Comparison of ENCODE assay signal across 8 cellular contexts in the genomic region with DNA sequence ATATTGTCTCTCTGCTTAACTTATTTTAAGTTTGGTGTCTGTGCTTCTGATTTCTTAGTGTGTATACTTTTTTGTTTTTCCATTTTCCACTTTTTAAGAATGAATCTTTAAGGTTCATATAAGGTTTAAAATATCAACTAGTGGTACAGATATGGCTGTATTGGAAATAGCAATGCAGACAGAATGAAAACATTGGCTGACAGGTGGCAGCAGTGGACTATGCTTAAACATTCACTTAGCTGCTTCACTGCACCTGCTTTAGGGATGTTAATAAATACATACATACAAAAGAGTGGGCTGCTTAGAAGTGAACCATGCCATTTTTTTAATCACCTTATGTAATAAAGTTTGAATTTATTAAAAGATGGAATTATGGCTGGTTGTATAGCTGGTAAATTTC. TPM values are rescaled to one million over a fixed set of nuclear protein-coding genes. Genes with fewer than 3 reads are reported as not detected.
DNase-seq lines count a peak whose midpoint lies in the region; ATAC-seq lines count a peak whose summit lies in the region.

No MANE protein-coding gene starts in this region.

- peaks cover 13% of the 10 kb centered on the region for H3K4me1 ChIP-seq in endocrine pancreas (ENCODE audit: control insufficient read depth, insufficient read depth, low read length)
- no peaks in the 10 kb centered on the region for H3K4me1 ChIP-seq in mesendoderm (ENCODE audit: control insufficient read depth, low read depth, low read length)

- H4K8ac ChIP-seq in mesendoderm (ENCODE audit: low read depth, low read length): no peak overlapping the region

- no peak overlapping the region for H2BK120ac ChIP-seq in mesendoderm (ENCODE audit: low read depth, low read length)

- H3K9me3 ChIP-seq in endocrine pancreas (ENCODE audit: control insufficient read depth, low read length): no peaks in the 10 kb centered on the region

- H3K9ac ChIP-seq in endocrine pancreas (ENCODE audit: control insufficient read depth, insufficient read depth, low read length) (no peak overlapping the region), mesendoderm (ENCODE audit: low read length) (no peak overlapping the region)

- H4K5ac ChIP-seq in mesendoderm (ENCODE audit: low read length): no peak overlapping the region

- no peak overlapping the region for H3K18ac ChIP-seq in mesendoderm (ENCODE audit: low read length)

- H3K4me2 ChIP-seq in mesendoderm (ENCODE audit: low read length): no peak overlapping the region

- no peak overlapping the region for H2BK5ac ChIP-seq in mesendoderm (ENCODE audit: low read length)

- H3K4me3 ChIP-seq in endocrine pancreas (ENCODE audit: control insufficient read depth, insufficient read depth, low read length) (peak overlapping the region; percentile 0), mesendoderm (ENCODE audit: low read length) (no peak overlapping the region)

- H3K27ac ChIP-seq in mesendoderm (ENCODE audit: low read depth, low read length): no peak overlapping the region

- peak; percentile 23 for DNase-seq in DMS153 treated with DMSO at 0.1 percent for 48 hours (lab: John Stamatoyannopoulos, UW; ENCODE audit: unreplicated experiment)
- DNase-seq in DMS153 (lab: John Stamatoyannopoulos, UW): no peak
- DNase-seq in NCI-H2171 (lab: John Stamatoyannopoulos, UW): peak; percentile 39
- DNase-seq in NOMO-1 treated with DMSO at 0.1 percent for 48 hours (lab: John Stamatoyannopoulos, UW; ENCODE audit: unreplicated experiment): no peak
- no peak for DNase-seq in mesendoderm
- DNase-seq in NCI-H1048 (lab: John Stamatoyannopoulos, UW): no peak

- H3K36me3 ChIP-seq in endocrine pancreas (ENCODE audit: control insufficient read depth, insufficient read depth, low read length): no peaks in the 10 kb centered on the region
- no peaks in the 10 kb centered on the region for H3K36me3 ChIP-seq in mesendoderm (ENCODE audit: control insufficient read depth, insufficient read depth, low read length)

- H3K23ac ChIP-seq in mesendoderm (ENCODE audit: low read length): no peak overlapping the region

- ATAC-seq in GM21737 (IDR thresholded peaks at IDR 0.05; ENCODE audit: unreplicated experiment): peak; percentile 76

- H3K79me1 ChIP-seq in mesendoderm (ENCODE audit: low read length): peaks cover 8% of the 10 kb centered on the region

- no peak overlapping the region for H3K4ac ChIP-seq in mesendoderm (ENCODE audit: low read depth, low read length)

- H3K27me3 ChIP-seq in endocrine pancreas (ENCODE audit: control insufficient read depth, insufficient read depth, low read length) (no peaks in the 10 kb centered on the region), mesendoderm (ENCODE audit: insufficient read depth, low read length, poor library complexity) (no peaks in the 10 kb centered on the region)

- H3K56ac ChIP-seq in mesendoderm (ENCODE audit: low read length): no peak overlapping the region

- H3K79me2 ChIP-seq in mesendoderm (ENCODE audit: control insufficient read depth, insufficient read depth, low read length): no peaks in the 10 kb centered on the region

- H2AK5ac ChIP-seq in mesendoderm (ENCODE audit: low read length): no peak overlapping the region

- no peak overlapping the region for H2BK15ac ChIP-seq in mesendoderm (replicated peaks; ENCODE audit: low read depth)

RNA-seq across cellular contexts. Expression of a gene that starts 27.3 kb away (rescaled TPM):
- polyA plus RNA-seq in mesendoderm (2013, experiment 1 of 2): 71.2 TPM
- 70.4 TPM for polyA plus RNA-seq in mesendoderm (2013, experiment 2 of 2)

Comparison
In these comparisons a context has a peak if more than half of its experiments do, and no peak if none do; other contexts are left out.
1. DNase-seq: peak in DMS153 treated with DMSO at 0.1 percent for 48 hours (single experiment) and NCI-H2171 (single experiment); none in DMS153 (single experiment), NOMO-1 treated with DMSO at 0.1 percent for 48 hours (single experiment), mesendoderm (single experiment) and NCI-H1048 (single experiment).